Comparison of ENCODE assay signal across 26 cellular contexts in genomic region chr12:102534899-102535298, GRCh38. TPM values are rescaled to one million over a fixed set of nuclear protein-coding genes. Genes with fewer than 3 reads are reported as not detected.
A peak's percentile ranks its signal among the peaks of the same experiment; 100 is the strongest.
DNase-seq lines count a peak whose midpoint lies in the region; ATAC-seq and TF ChIP-seq lines count a peak whose summit lies in the region.
"Had no signal": no experiment of that assay in that cellular context is flagged by ENCODE, and none has a peak within 500 bp of the region (broad histone marks: within the 10 kb centered on the region; RNA-seq: fewer than 3 reads in every experiment).

No MANE protein-coding gene starts in this region.

- intact Hi-C loops in Caco-2 (cut with micrococcal nuclease; ENCODE audit: unreplicated experiment), result loop anchor here (5.0 kb wide), 1 partner anchor 167 kb away; no protein-coding TSS in a partner anchor

- no peak overlapping the region for H2AFZ ChIP-seq in neuronal stem cell (ENCODE audit: low read length)

- 0 out of 2 replicates have a peak overlapping the region, but pooled peaks have one; percentile 31 for H3K9ac ChIP-seq in HUES48 (ENCODE audit: low read depth, low read length)
- no peak overlapping the region for H3K9ac ChIP-seq in endodermal cell (ENCODE audit: extremely low read depth, low read length, poor library complexity, severe bottlenecking)
- no peak overlapping the region for H3K9ac ChIP-seq in neuronal stem cell (ENCODE audit: low read depth, low read length, poor library complexity)

- whole genome bisulfite sequencing in endodermal cell (ENCODE audit: insufficient coverage in 1 of 2, insufficient read length in 1 of 2), 2 experiments, result 90 to 93% methylated on average over 6 to 13 of the region's 13 CpGs
- no CpG with 5 or more reads among the region's 13 CpGs for WGBS in neuronal stem cell (ENCODE audit: extremely low coverage in 2 of 2, insufficient read length in 2 of 2, insufficient replicate concordance in 1 of 2), 2 donors

- H3K23ac ChIP-seq in neuronal stem cell (ENCODE audit: low read depth, low read length, poor library complexity), result no peak overlapping the region

- H3K18ac ChIP-seq in neuronal stem cell (ENCODE audit: low read length), result peak overlapping the region; percentile 66

- DNase-seq in Caco-2 (no peak), endodermal cell (peak; percentile 65), neuronal stem cell (ENCODE audit: low spot score) (no peak), RPMI8226 (no peak), NOMO-1 treated with dmso at 0.1 percent for 144 hours (lab: John Stamatoyannopoulos, UW; ENCODE audit: unreplicated experiment) (no peak)
- no peak for DNase-seq in activated T-cell treated with anti-CD3 and anti-CD28 coated beads, Interleukin-2, amount 50 U/mL, for 24 hours
- DNase-seq: activated CD4-positive, alpha-beta T cell treated with anti-CD3 and anti-CD28 coated beads, Interleukin-2, amount 50 U/mL, for 1 hour; activated CD8-positive, alpha-beta memory T cell treated with anti-CD3 and anti-CD28 coated beads, Interleukin-2, amount 10 ng/mL, durations not matched to agents 7 days and 5 days; activated naive CD4-positive, alpha-beta T cell treated with anti-CD3 and anti-CD28 coated beads, Interleukin-2, amount 10 ng/mL, durations not matched to agents 7 days and 5 days; amygdala; CD4-positive, CD25-positive, alpha-beta regulatory T cell; heart left ventricle; KBM-7; left cardiac atrium; naive B cell; NCI-H1436; NCI-H510A treated with DMSO at 0.1 percent for 48 hours; NK-92 treated with Interleukin-12 subunit alpha and Interleukin-12 subunit beta, amount 100 ng/mL, for 24 hours; Peyer's patch; stimulated activated CD4-positive, alpha-beta T cell treated with anti-CD3 and anti-CD28 coated beads, Interleukin-2, amount 100 ng/mL, for 48 hours; T-helper 2 cell had no signal

- H3K79me1 ChIP-seq in neuronal stem cell (ENCODE audit: low read depth, low read length), result no peaks in the 10 kb centered on the region

- no peaks in the 10 kb centered on the region for H3K9me3 Mint-ChIP-seq in Caco-2 (ENCODE audit: unreplicated experiment)
- H3K9me3 Mint-ChIP-seq in endodermal cell, result no peaks in the 10 kb centered on the region
- H3K9me3 Mint-ChIP-seq in activated T-cell treated with anti-CD3 and anti-CD28 coated beads, Interleukin-2, amount 50 U/mL, for 24 hours, result no peaks in the 10 kb centered on the region
- H3K9me3 Mint-ChIP-seq: activated naive CD4-positive, alpha-beta T cell treated with anti-CD3 and anti-CD28 coated beads, Interleukin-2, amount 10 ng/mL, durations not matched to agents 7 days and 5 days; CD4-positive, CD25-positive, alpha-beta regulatory T cell; stimulated activated effector memory CD8-positive, alpha-beta T cell treated with anti-CD3 and anti-CD28 coated beads, Interleukin-12 subunit alpha, Interleukin-12 subunit beta, amount 100 ng/mL, for 72 hours had no signal

- no peak overlapping the region for H2BK120ac ChIP-seq in neuronal stem cell (ENCODE audit: low read depth, low read length)

- H3K4me1 ChIP-seq in Caco-2 (peaks cover 13% of the 10 kb centered on the region), HUES48 (ENCODE audit: control insufficient read depth, insufficient read depth, low read length) (peaks cover 8% of the 10 kb centered on the region; the same call in 1 of the 2 replicates), endodermal cell (ENCODE audit: control insufficient read depth, insufficient read depth, low read length) (no peaks in the 10 kb centered on the region), neuronal stem cell (ENCODE audit: control insufficient read depth in 2 of 2, insufficient read depth in 1 of 2, low read depth in 1 of 2, low read length in 2 of 2) (peaks cover 0 to 4% of the 10 kb centered on the region in 2 donors)
- H3K4me1 ChIP-seq: heart left ventricle, Peyer's patch, suprapubic skin had no signal

- H2BK5ac ChIP-seq in neuronal stem cell (ENCODE audit: low read length), result no peak overlapping the region

- no peak overlapping the region for H3K4me2 ChIP-seq in neuronal stem cell (ENCODE audit: insufficient read depth, low read length, poor library complexity, severe bottlenecking)

- no peak overlapping the region for H3K4me3 ChIP-seq in Caco-2 (ENCODE audit: low read depth, low read length)
- no peak overlapping the region for H3K4me3 ChIP-seq in HUES48 (ENCODE audit: low read depth, low read length)
- no peak overlapping the region for H3K4me3 ChIP-seq in endodermal cell (ENCODE audit: low read length)
- H3K4me3 ChIP-seq in neuronal stem cell (ENCODE audit: low read length in 2 of 2), result no peak overlapping the region
- H3K4me3 ChIP-seq: heart left ventricle, Peyer's patch, suprapubic skin had no signal

- no peak for TF ChIP-seq CTCF in Caco-2 (IDR thresholded peaks at IDR 0.05; ENCODE audit: insufficient read depth in 1 of 2, low read depth in 1 of 2, low read length in 1 of 2, severe bottlenecking in 1 of 2, unreplicated experiment in 1 of 2)
- no peak for TF ChIP-seq CTCF in endodermal cell (conservative IDR thresholded peaks at IDR 0.05)

- no peak for ATAC-seq in GM21576 (IDR thresholded peaks at IDR 0.05; ENCODE audit: unreplicated experiment)
- ATAC-seq: activated CD8-positive, alpha-beta memory T cell treated with anti-CD3 and anti-CD28 coated beads, Interleukin-2, amount 10 ng/mL, durations not matched to agents 7 days and 5 days; heart left ventricle; left cardiac atrium; stimulated activated effector memory CD8-positive, alpha-beta T cell treated with anti-CD3 and anti-CD28 coated beads, Interleukin-12 subunit alpha, Interleukin-12 subunit beta, amount 100 ng/mL, for 72 hours had no signal

- peak overlapping the region; percentile 23 for H3K27ac Mint-ChIP-seq in Caco-2 (ENCODE audit: unreplicated experiment)
- no peak overlapping the region for H3K27ac Mint-ChIP-seq in endodermal cell
- H3K27ac Mint-ChIP-seq in activated T-cell treated with anti-CD3 and anti-CD28 coated beads, Interleukin-2, amount 50 U/mL, for 24 hours, result no peak overlapping the region
- H3K27ac Mint-ChIP-seq: activated CD8-positive, alpha-beta memory T cell treated with anti-CD3 and anti-CD28 coated beads, Interleukin-2, amount 10 ng/mL, durations not matched to agents 7 days and 5 days; activated naive CD4-positive, alpha-beta T cell treated with anti-CD3 and anti-CD28 coated beads, Interleukin-2, amount 10 ng/mL, durations not matched to agents 7 days and 5 days; CD4-positive, CD25-positive, alpha-beta regulatory T cell; naive B cell; stimulated activated effector memory CD8-positive, alpha-beta T cell treated with anti-CD3 and anti-CD28 coated beads, Interleukin-12 subunit alpha, Interleukin-12 subunit beta, amount 100 ng/mL, for 72 hours had no signal

- H3K27me3 ChIP-seq in Caco-2 (replicated peaks; ENCODE audit: control insufficient read depth, insufficient read depth, low read length), result no peaks in the 10 kb centered on the region
- no peaks in the 10 kb centered on the region for H3K27me3 ChIP-seq in HUES48 (ENCODE audit: control insufficient read depth, insufficient read depth, low read length)
- H3K27me3 ChIP-seq in endodermal cell (ENCODE audit: control insufficient read depth, insufficient read depth, low read length, poor library complexity, severe bottlenecking), result no peaks in the 10 kb centered on the region
- H3K27me3 ChIP-seq in neuronal stem cell (ENCODE audit: control insufficient read depth in 3 of 3, insufficient read depth in 3 of 3, low read depth in 1 of 3, low read length in 3 of 3), result no peaks in the 10 kb centered on the region
- H3K27me3 ChIP-seq: Peyer's patch, suprapubic skin had no signal

- H3K27me3 Mint-ChIP-seq in Caco-2 (ENCODE audit: insufficient read depth, unreplicated experiment), result no peaks in the 10 kb centered on the region
- no peaks in the 10 kb centered on the region for H3K27me3 Mint-ChIP-seq in endodermal cell (ENCODE audit: insufficient read depth)
- H3K27me3 Mint-ChIP-seq in activated T-cell treated with anti-CD3 and anti-CD28 coated beads, Interleukin-2, amount 50 U/mL, for 24 hours, result peaks cover 17% of the 10 kb centered on the region
- H3K27me3 Mint-ChIP-seq: activated naive CD4-positive, alpha-beta T cell treated with anti-CD3 and anti-CD28 coated beads, Interleukin-2, amount 10 ng/mL, durations not matched to agents 7 days and 5 days; CD4-positive, CD25-positive, alpha-beta regulatory T cell had no signal

- H4K8ac ChIP-seq in neuronal stem cell (ENCODE audit: low read depth, low read length), result peak overlapping the region; percentile 68

- CTCF ChIA-PET in Caco-2 (lab: Charles Lee), result no interaction called here

- POLR2A ChIA-PET in Caco-2 (lab: Charles Lee), result no interaction called here

- H3K4me1 Mint-ChIP-seq in Caco-2 (ENCODE audit: low read depth, unreplicated experiment), result peaks cover 30% of the 10 kb centered on the region
- H3K4me1 Mint-ChIP-seq in endodermal cell, result peaks cover 10% of the 10 kb centered on the region
- H3K4me1 Mint-ChIP-seq in activated T-cell treated with anti-CD3 and anti-CD28 coated beads, Interleukin-2, amount 50 U/mL, for 24 hours (ENCODE audit: low read depth), result no peaks in the 10 kb centered on the region
- H3K4me1 Mint-ChIP-seq: activated CD8-positive, alpha-beta memory T cell treated with anti-CD3 and anti-CD28 coated beads, Interleukin-2, amount 10 ng/mL, durations not matched to agents 7 days and 5 days; activated naive CD4-positive, alpha-beta T cell treated with anti-CD3 and anti-CD28 coated beads, Interleukin-2, amount 10 ng/mL, durations not matched to agents 7 days and 5 days; CD4-positive, CD25-positive, alpha-beta regulatory T cell; naive B cell; stimulated activated effector memory CD8-positive, alpha-beta T cell treated with anti-CD3 and anti-CD28 coated beads, Interleukin-12 subunit alpha, Interleukin-12 subunit beta, amount 100 ng/mL, for 72 hours had no signal

- no peak overlapping the region for H3K4ac ChIP-seq in neuronal stem cell (ENCODE audit: low read length)

- H3K27ac ChIP-seq in HUES48 (ENCODE audit: low read depth, low read length) (no peak overlapping the region), endodermal cell (ENCODE audit: low read depth, low read length) (no peak overlapping the region), neuronal stem cell (replicated peaks; ENCODE audit: low read length) (no peak overlapping the region)
- H3K27ac ChIP-seq: heart left ventricle, Peyer's patch, suprapubic skin, VCaP had no signal

- no peak overlapping the region for H2BK12ac ChIP-seq in neuronal stem cell (ENCODE audit: low read length)

- H2AK5ac ChIP-seq in neuronal stem cell (ENCODE audit: low read depth, low read length), result peak overlapping the region; percentile 32

- BruUV-seq in Caco-2 (replicated peaks; lab: Mats Ljungman, UMichigan), result no TSS peak

- no peak overlapping the region for H3K14ac ChIP-seq in neuronal stem cell (ENCODE audit: low read length)

- 0 out of 2 replicates have a peak, but pooled peaks cover 3% of the 10 kb centered on the region for H3K9me3 ChIP-seq in Caco-2
- H3K9me3 ChIP-seq in HUES48 (ENCODE audit: control insufficient read depth, insufficient read depth, low read length), result no peaks in the 10 kb centered on the region
- H3K9me3 ChIP-seq in endodermal cell (ENCODE audit: control insufficient read depth, low read length), result no peaks in the 10 kb centered on the region
- no peaks in the 10 kb centered on the region for H3K9me3 ChIP-seq in neuronal stem cell (replicated peaks in 1 of 2; ENCODE audit: control insufficient read depth in 2 of 2, insufficient read depth in 1 of 2, low read depth in 1 of 2, low read length in 2 of 2)
- H3K9me3 ChIP-seq: heart left ventricle, Peyer's patch, suprapubic skin had no signal

- no peak overlapping the region for H2BK15ac ChIP-seq in neuronal stem cell (ENCODE audit: low read length)

- H3K36me3 ChIP-seq in Caco-2 (ENCODE audit: control insufficient read depth, insufficient read depth, low read length), result no peaks in the 10 kb centered on the region
- H3K36me3 ChIP-seq in HUES48 (ENCODE audit: control insufficient read depth, insufficient read depth, low read length), result no peaks in the 10 kb centered on the region
- no peaks in the 10 kb centered on the region for H3K36me3 ChIP-seq in endodermal cell (ENCODE audit: control insufficient read depth, insufficient read depth, low read length)
- H3K36me3 ChIP-seq in neuronal stem cell (replicated peaks in 1 of 2; ENCODE audit: control insufficient read depth in 2 of 2, insufficient read depth in 2 of 2, low read length in 2 of 2), result no peaks in the 10 kb centered on the region
- H3K36me3 ChIP-seq: heart left ventricle, Peyer's patch, suprapubic skin had no signal

- H3K36me3 Mint-ChIP-seq in Caco-2 (ENCODE audit: insufficient read depth, unreplicated experiment), result peaks cover 7% of the 10 kb centered on the region
- H3K36me3 Mint-ChIP-seq in endodermal cell (ENCODE audit: low read depth), result no peaks in the 10 kb centered on the region
- no peaks in the 10 kb centered on the region for H3K36me3 Mint-ChIP-seq in activated T-cell treated with anti-CD3 and anti-CD28 coated beads, Interleukin-2, amount 50 U/mL, for 24 hours (ENCODE audit: low read depth)
- H3K36me3 Mint-ChIP-seq: activated CD8-positive, alpha-beta memory T cell treated with anti-CD3 and anti-CD28 coated beads, Interleukin-2, amount 10 ng/mL, durations not matched to agents 7 days and 5 days; activated naive CD4-positive, alpha-beta T cell treated with anti-CD3 and anti-CD28 coated beads, Interleukin-2, amount 10 ng/mL, durations not matched to agents 7 days and 5 days; CD4-positive, CD25-positive, alpha-beta regulatory T cell; naive B cell; stimulated activated effector memory CD8-positive, alpha-beta T cell treated with anti-CD3 and anti-CD28 coated beads, Interleukin-12 subunit alpha, Interleukin-12 subunit beta, amount 100 ng/mL, for 72 hours had no signal

- H3K4me3 Mint-ChIP-seq in Caco-2 (ENCODE audit: unreplicated experiment) (no peak overlapping the region), endodermal cell (no peak overlapping the region)
- H3K4me3 Mint-ChIP-seq in activated T-cell treated with anti-CD3 and anti-CD28 coated beads, Interleukin-2, amount 50 U/mL, for 24 hours, result no peak overlapping the region
- H3K4me3 Mint-ChIP-seq: activated CD8-positive, alpha-beta memory T cell treated with anti-CD3 and anti-CD28 coated beads, Interleukin-2, amount 10 ng/mL, durations not matched to agents 7 days and 5 days; activated naive CD4-positive, alpha-beta T cell treated with anti-CD3 and anti-CD28 coated beads, Interleukin-2, amount 10 ng/mL, durations not matched to agents 7 days and 5 days; naive B cell; stimulated activated effector memory CD8-positive, alpha-beta T cell treated with anti-CD3 and anti-CD28 coated beads, Interleukin-12 subunit alpha, Interleukin-12 subunit beta, amount 100 ng/mL, for 72 hours had no signal

- H4K91ac ChIP-seq in neuronal stem cell (ENCODE audit: low read depth, low read length, poor library complexity), result no peak overlapping the region

RNA-seq across cellular contexts. Expression of gene IGF1, which starts 54.5 kb away (rescaled TPM):
- 1.5 and 2.3 TPM in 2 replicates for total RNA-seq in Caco-2 (2022)
- total RNA-seq in endodermal cell, result not detected
- polyA plus RNA-seq in endodermal cell (2013, experiment 1 of 2), result 0.82 TPM
- polyA plus RNA-seq in endodermal cell (2013, experiment 2 of 2), result 0.50 TPM
- polyA plus RNA-seq in neuronal stem cell (2013, experiment 1 of 2), result 0.04 TPM
- polyA plus RNA-seq in neuronal stem cell (2013, experiment 2 of 2), result 0.07 TPM
- total RNA-seq: CD4-positive, CD25-positive, alpha-beta regulatory T cell had no signal
- polyA plus RNA-seq: CD4-positive, CD25-positive, alpha-beta regulatory T cell had no signal
